ENCODE assay signal across 23 cellular contexts in the genomic region with DNA sequence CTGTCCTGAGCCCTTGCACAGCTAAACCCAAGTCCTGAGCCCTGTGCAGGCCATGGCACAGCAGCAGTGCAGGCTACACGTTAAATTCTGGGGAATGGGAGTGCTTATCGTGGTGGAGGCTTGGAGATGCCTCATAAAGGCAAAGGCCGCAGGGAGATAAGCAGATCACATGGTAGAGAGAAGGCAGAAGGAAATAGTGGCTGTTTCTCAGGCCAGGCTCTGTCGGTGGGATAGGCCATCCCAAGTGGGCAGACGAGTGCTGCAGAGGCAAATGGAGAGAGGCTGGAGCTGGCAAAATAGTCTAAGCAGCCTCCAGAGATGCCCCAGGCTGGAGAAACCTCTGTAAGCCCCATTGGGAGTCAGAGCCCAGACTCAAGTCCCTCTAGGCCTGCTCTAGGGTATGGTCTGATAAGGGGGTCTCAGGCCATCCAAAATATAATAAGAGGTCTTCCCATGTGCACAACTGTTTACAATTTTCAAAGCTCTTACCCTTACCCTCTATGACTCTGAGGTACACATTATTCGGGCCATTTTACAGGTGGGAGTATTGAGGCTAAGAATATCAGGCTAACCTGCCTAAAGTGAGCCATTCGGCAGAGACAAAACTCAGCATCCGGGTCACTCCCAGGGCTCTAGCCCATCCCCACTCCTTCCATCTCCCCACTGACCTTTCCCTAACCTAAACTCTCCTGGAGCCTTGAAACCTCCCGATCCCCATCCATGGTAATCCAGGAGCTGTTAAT.
"Had no signal": no experiment of that assay in that cellular context is flagged by ENCODE, and none has a peak within 500 bp of the region (broad histone marks: within the 10 kb centered on the region; RNA-seq: fewer than 3 reads in every experiment).

No MANE protein-coding gene starts in this region.

- H3K4me3 ChIP-seq: cardiac muscle cell, lung, prostate gland, right atrium auricular region, stomach, upper lobe of left lung had no signal

- H3K4me1 ChIP-seq: foreskin keratinocyte, prostate gland had no signal

- H3K36me3 ChIP-seq: cardiac muscle cell, prostate gland, right atrium auricular region, stomach, upper lobe of left lung had no signal

- DNase-seq: activated CD4-positive, alpha-beta memory T cell treated with anti-CD3 and anti-CD28 coated beads for 36 hours; activated CD4-positive, alpha-beta T cell treated with anti-CD3 and anti-CD28 coated beads for 36 hours; activated gamma-delta T cell treated with Interleukin-2 at 50 U/mL for 16 hours; activated naive CD8-positive, alpha-beta T cell treated with anti-CD3 and anti-CD28 coated beads for 36 hours; activated T-cell treated with anti-CD3 and anti-CD28 coated beads for 4 hours; amygdala; dermis blood vessel endothelial cell; effector memory CD8-positive, alpha-beta T cell; foreskin keratinocyte; hippocampal formation; nephron progenitor cell; stimulated activated CD4-positive, alpha-beta T cell treated with anti-CD3 and anti-CD28 coated beads, Interleukin-15, amount 100 ng/mL, for 24 hours; stimulated activated CD4-positive, alpha-beta T cell treated with anti-CD3 and anti-CD28 coated beads, Interleukin-2, amount 100 ng/mL, for 48 hours; stomach; T-helper 1 cell; T1000; upper lobe of left lung had no signal

- H3K27me3 ChIP-seq: cardiac muscle cell, foreskin keratinocyte, right atrium auricular region, stomach, upper lobe of left lung had no signal

- H3K9me3 ChIP-seq: prostate gland, right atrium auricular region, stomach, upper lobe of left lung had no signal

- H3K27ac ChIP-seq: cardiac muscle cell, foreskin keratinocyte, prostate gland, right atrium auricular region, stomach, upper lobe of left lung had no signal

- FAIRE-seq: keratinocyte had no signal

- ATAC-seq: activated CD4-positive, alpha-beta T cell treated with anti-CD3 and anti-CD28 coated beads for 36 hours; effector memory CD8-positive, alpha-beta T cell; foreskin keratinocyte; left lobe of liver had no signal
